In the genomic region with DNA sequence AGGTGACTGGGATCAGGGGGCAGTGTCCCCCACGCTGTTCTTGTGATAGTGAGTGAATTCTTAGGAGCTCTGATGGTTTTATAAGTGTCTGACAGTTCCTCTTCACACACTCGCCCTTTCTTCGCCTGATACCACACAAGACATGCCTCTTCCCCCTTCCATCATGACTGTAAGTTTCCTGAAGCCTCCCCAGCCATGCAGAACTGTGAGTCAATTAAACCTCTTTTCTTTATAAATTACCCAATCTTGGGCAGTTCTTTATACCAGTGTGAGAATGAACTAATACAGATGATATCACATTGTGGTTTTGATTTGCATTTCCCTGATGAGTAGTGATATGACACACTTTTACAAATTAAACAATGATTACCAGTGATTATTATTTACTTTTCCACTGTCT, we compare ENCODE assay signal across 23 cellular contexts.
DNase-seq lines count a peak whose midpoint lies in the region; ATAC-seq lines count a peak whose summit lies in the region.
"Had no signal": no experiment of that assay in that cellular context is flagged by ENCODE, and none has a peak within 500 bp of the region (broad histone marks: within the 10 kb centered on the region; RNA-seq: fewer than 3 reads in every experiment).

No MANE protein-coding gene starts in this region.

- H3K36me3 Mint-ChIP-seq in activated T-cell treated with anti-CD3 and anti-CD28 coated beads, Interleukin-2, amount 50 U/mL, for 72 hours (ENCODE audit: insufficient read depth in 2 of 2): peaks cover 33 to 35% of the 10 kb centered on the region in 2 donors
- peaks cover 15% of the 10 kb centered on the region for H3K36me3 Mint-ChIP-seq in stimulated activated effector memory CD8-positive, alpha-beta T cell treated with anti-CD3 and anti-CD28 coated beads, Interleukin-12 subunit alpha, Interleukin-12 subunit beta, amount 100 ng/mL, for 72 hours

- H3K4me3 Mint-ChIP-seq in activated T-cell treated with anti-CD3 and anti-CD28 coated beads, Interleukin-2, amount 50 U/mL, for 72 hours: no peak overlapping the region
- H3K4me3 Mint-ChIP-seq in stimulated activated effector memory CD8-positive, alpha-beta T cell treated with anti-CD3 and anti-CD28 coated beads, Interleukin-12 subunit alpha, Interleukin-12 subunit beta, amount 100 ng/mL, for 72 hours: no peak overlapping the region
- H3K4me3 Mint-ChIP-seq: CD4-positive, CD25-positive, alpha-beta regulatory T cell; IgD-negative memory B cell had no signal

- peak in 1 of 2 donors; percentile 15 for DNase-seq in activated T-cell treated with anti-CD3 and anti-CD28 coated beads, Interleukin-2, amount 50 U/mL, for 72 hours
- DNase-seq in activated T-cell treated with anti-CD3 and anti-CD28 coated beads, Interleukin-2, amount 50 U/mL, for 1 hour: no peak
- DNase-seq in stimulated activated naive CD4-positive, alpha-beta T cell treated with Interleukin-2 at 50 U/mL for 16 hours (lab: John Stamatoyannopoulos, UW): peak; percentile 0
- no peak for DNase-seq in stimulated activated naive CD4-positive, alpha-beta T cell (lab: John Stamatoyannopoulos, UW)
- DNase-seq in epithelial cell of prostate (ENCODE audit: low read depth, low spot score) (peak; percentile 24), Right ventricle myocardium inferior (ENCODE audit: missing footprints) (no peak), hypothalamus (lab: John Stamatoyannopoulos, UW) (no peak)
- DNase-seq in stimulated activated effector memory CD8-positive, alpha-beta T cell treated with anti-CD3 and anti-CD28 coated beads, Interleukin-12 subunit alpha, Interleukin-12 subunit beta, amount 100 ng/mL, for 72 hours (ENCODE audit: low spot score in 2 of 2): no peak
- DNase-seq: CD4-positive, CD25-positive, alpha-beta regulatory T cell; DMS153; DND-41; MM.1S; NCI-H1048; NCI-H1417; NCI-H1694 treated with DMSO at 0.1 percent for 48 hours; NCI-H2081; NCI-H2227 treated with DMSO at 0.1 percent for 48 hours; NCI-H526 treated with DMSO at 0.1 percent for 48 hours; PC-9; Right ventricle myocardium superior had no signal

- no peak overlapping the region for H3K27ac ChIP-seq in epithelial cell of prostate
- H3K27ac ChIP-seq: BLaER1, KMS-11, PC-9 had no signal

- peaks cover 15% of the 10 kb centered on the region for H3K4me1 Mint-ChIP-seq in activated T-cell treated with anti-CD3 and anti-CD28 coated beads, Interleukin-2, amount 50 U/mL, for 72 hours (ENCODE audit: low read depth)
- H3K4me1 Mint-ChIP-seq in stimulated activated effector memory CD8-positive, alpha-beta T cell treated with anti-CD3 and anti-CD28 coated beads, Interleukin-12 subunit alpha, Interleukin-12 subunit beta, amount 100 ng/mL, for 72 hours: peaks cover 41% of the 10 kb centered on the region

- ATAC-seq in activated T-cell treated with anti-CD3 and anti-CD28 coated beads, Interleukin-2, amount 50 U/mL, for 72 hours (replicated peaks in 1 of 2): peak; percentile 31 to 82
- peak; percentile 78 for ATAC-seq in stimulated activated effector memory CD8-positive, alpha-beta T cell treated with anti-CD3 and anti-CD28 coated beads, Interleukin-12 subunit alpha, Interleukin-12 subunit beta, amount 100 ng/mL, for 72 hours
- ATAC-seq in Right ventricle myocardium inferior: no peak

- H3K27ac Mint-ChIP-seq in activated T-cell treated with anti-CD3 and anti-CD28 coated beads, Interleukin-2, amount 50 U/mL, for 72 hours: peak overlapping the region; percentile 39
- H3K27ac Mint-ChIP-seq in stimulated activated effector memory CD8-positive, alpha-beta T cell treated with anti-CD3 and anti-CD28 coated beads, Interleukin-12 subunit alpha, Interleukin-12 subunit beta, amount 100 ng/mL, for 72 hours: peak overlapping the region; percentile 21
- H3K27ac Mint-ChIP-seq: CD4-positive, CD25-positive, alpha-beta regulatory T cell; IgD-negative memory B cell had no signal

- H3K27me3 Mint-ChIP-seq in activated T-cell treated with anti-CD3 and anti-CD28 coated beads, Interleukin-2, amount 50 U/mL, for 72 hours (ENCODE audit: low read depth): no peaks in the 10 kb centered on the region
- H3K27me3 Mint-ChIP-seq: CD4-positive, CD25-positive, alpha-beta regulatory T cell; IgD-negative memory B cell had no signal

- peaks cover 19 to 24% of the 10 kb centered on the region in 2 donors for H3K9me3 Mint-ChIP-seq in activated T-cell treated with anti-CD3 and anti-CD28 coated beads, Interleukin-2, amount 50 U/mL, for 72 hours
- peaks cover 10% of the 10 kb centered on the region for H3K9me3 Mint-ChIP-seq in stimulated activated effector memory CD8-positive, alpha-beta T cell treated with anti-CD3 and anti-CD28 coated beads, Interleukin-12 subunit alpha, Interleukin-12 subunit beta, amount 100 ng/mL, for 72 hours

- intact Hi-C loops in Right ventricle myocardium inferior (cut with DNase I): no loop called here

Comparison
In these comparisons a context has a peak if more than half of its experiments do, and no peak if none do; other contexts are left out.
1. DNase-seq: peak in stimulated activated naive CD4-positive, alpha-beta T cell treated with Interleukin-2 at 50 U/mL for 16 hours (single experiment) and epithelial cell of prostate (single experiment); none in activated T-cell treated with anti-CD3 and anti-CD28 coated beads, Interleukin-2, amount 50 U/mL, for 1 hour (single experiment), stimulated activated naive CD4-positive, alpha-beta T cell (0 of 6), stimulated activated effector memory CD8-positive, alpha-beta T cell treated with anti-CD3 and anti-CD28 coated beads, Interleukin-12 subunit alpha, Interleukin-12 subunit beta, amount 100 ng/mL, for 72 hours (0 of 2), Right ventricle myocardium inferior (single experiment) and hypothalamus (0 of 51).